In the genomic region with DNA sequence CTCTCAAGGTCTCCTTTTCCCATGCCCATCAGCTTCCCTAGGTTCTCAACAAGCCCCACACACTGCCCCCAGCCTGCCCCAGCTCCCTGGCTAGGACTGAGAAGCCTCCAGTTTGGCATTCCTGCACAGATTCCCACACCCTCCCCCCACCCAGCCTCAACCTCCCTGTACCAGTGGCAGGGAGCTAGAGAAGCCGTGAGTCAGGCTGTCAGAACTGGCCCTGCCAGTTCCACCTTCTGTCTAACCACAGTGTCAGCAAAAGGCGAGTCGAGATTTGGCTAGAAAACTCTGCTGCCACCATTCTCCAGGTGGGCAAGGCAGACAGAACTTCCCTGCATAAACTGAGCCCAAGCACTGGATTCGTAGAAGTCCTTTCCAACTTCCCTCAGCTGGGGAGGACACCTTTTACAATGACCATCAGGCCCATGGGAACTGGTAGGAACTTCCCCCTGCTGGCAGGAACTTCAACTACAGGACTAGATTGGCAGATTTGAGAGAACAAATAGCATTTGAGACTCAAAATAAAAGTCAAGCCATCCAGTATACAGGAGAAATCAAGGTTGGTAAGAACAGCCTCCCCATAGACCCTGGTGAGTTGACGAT, we compare ENCODE assay signal across 7 cellular contexts. TPM values are rescaled to one million over a fixed set of nuclear protein-coding genes. Genes with fewer than 3 reads are reported as not detected.
A peak's percentile ranks its signal among the peaks of the same experiment; 100 is the strongest.
DNase-seq lines count a peak whose midpoint lies in the region; ATAC-seq and TF ChIP-seq lines count a peak whose summit lies in the region.

No MANE protein-coding gene starts in this region.

- no peaks in the 10 kb centered on the region for H3K36me3 Mint-ChIP-seq in activated CD8-positive, alpha-beta T cell treated with anti-CD3 and anti-CD28 coated beads for 36 hours (ENCODE audit: low read depth)

- POLR2A ChIA-PET in activated CD8-positive, alpha-beta T cell treated with anti-CD3 and anti-CD28 coated beads for 36 hours (lab: Charles Lee) = no interaction called here

- intact Hi-C loops in activated CD8-positive, alpha-beta T cell treated with anti-CD3 and anti-CD28 coated beads for 36 hours (cut with micrococcal nuclease) = no loop called here
- intact Hi-C loops in testis (cut with DNase I; ENCODE audit: low total_unique reads) = no loop called here

- no peak overlapping the region for H3K4me3 Mint-ChIP-seq in activated CD8-positive, alpha-beta T cell treated with anti-CD3 and anti-CD28 coated beads for 36 hours

- H3K4me1 Mint-ChIP-seq in activated CD8-positive, alpha-beta T cell treated with anti-CD3 and anti-CD28 coated beads for 36 hours (ENCODE audit: low read depth) = no peaks in the 10 kb centered on the region

- H3K27ac Mint-ChIP-seq in activated CD8-positive, alpha-beta T cell treated with anti-CD3 and anti-CD28 coated beads for 36 hours = no peak overlapping the region

- H3K36me3 ChIP-seq in right atrium auricular region = no peaks in the 10 kb centered on the region
- H3K36me3 ChIP-seq in testis (ENCODE audit: low read depth, missing control alignments) = no peaks in the 10 kb centered on the region

- H3K4me3 ChIP-seq in right atrium auricular region (no peak overlapping the region), testis (no peak overlapping the region)

- CTCF ChIA-PET in activated CD8-positive, alpha-beta T cell treated with anti-CD3 and anti-CD28 coated beads for 36 hours (lab: Charles Lee) = interaction anchor here (0.8 to 3.7 kb wide), 13 partner anchors 9 to 182 kb away, joined by 3 to 25 read pairs (median 3); no protein-coding TSS in a partner anchor

- TF ChIP-seq CTCF in activated CD8-positive, alpha-beta T cell treated with anti-CD3 and anti-CD28 coated beads for 36 hours (IDR thresholded peaks at IDR 0.05) = no peak
- TF ChIP-seq CTCF in right atrium auricular region (IDR thresholded peaks at IDR 0.05) (peak; percentile 45 to 70), testis (IDR thresholded peaks at IDR 0.05) (peak; percentile 28 to 48 (median 46))

- DNase-seq in ELR (ENCODE audit: low read depth) (peak; percentile 74), LHCN-M2 (ENCODE audit: low read depth) (peak; percentile 49), right atrium auricular region (ENCODE audit: low spot score) (no peak), testis (peak; percentile 66), GM19238 (ENCODE audit: insufficient read length, low spot score) (no peak)
- peak; percentile 21 for DNase-seq in activated CD8-positive, alpha-beta T cell treated with anti-CD3 and anti-CD28 coated beads for 36 hours

- H3K27ac ChIP-seq in right atrium auricular region = no peak overlapping the region
- no peak overlapping the region for H3K27ac ChIP-seq in testis

- no peak for ATAC-seq in activated CD8-positive, alpha-beta T cell treated with anti-CD3 and anti-CD28 coated beads for 36 hours
- no peak for ATAC-seq in GM18873 (IDR thresholded peaks at IDR 0.05; ENCODE audit: low FRiP score, unreplicated experiment)

- H3K4me1 ChIP-seq in right atrium auricular region = peaks cover 0 to 22% of the 10 kb centered on the region in 2 donors
- no peaks in the 10 kb centered on the region for H3K4me1 ChIP-seq in testis

- H3K9me3 Mint-ChIP-seq in activated CD8-positive, alpha-beta T cell treated with anti-CD3 and anti-CD28 coated beads for 36 hours = peaks cover under 1% of the 10 kb centered on the region

- 73 to 75% methylated on average over 5 of the region's 5 CpGs for WGBS in testis, 2 donors

- H3K9me3 ChIP-seq in right atrium auricular region = no peaks in the 10 kb centered on the region
- H3K9me3 ChIP-seq in testis = no peaks in the 10 kb centered on the region

- peaks cover 22% of the 10 kb centered on the region for H3K27me3 Mint-ChIP-seq in activated CD8-positive, alpha-beta T cell treated with anti-CD3 and anti-CD28 coated beads for 36 hours

- TF ChIP-seq POLR2A in testis (IDR thresholded peaks at IDR 0.05) = no peak

- H3K27me3 ChIP-seq in right atrium auricular region = no peaks in the 10 kb centered on the region
- H3K27me3 ChIP-seq in testis = no peaks in the 10 kb centered on the region

RNA-seq across cellular contexts. Expression of gene TNNT2, which starts 31.0 kb away (rescaled TPM):
- total RNA-seq in LHCN-M2 (2014; rRNA removed) = 62.1 and 156 TPM in 2 replicates
- 624 TPM for polyA plus RNA-seq in LHCN-M2 (2012)
- total RNA-seq in activated CD8-positive, alpha-beta T cell treated with anti-CD3 and anti-CD28 coated beads for 36 hours = not detected
- total RNA-seq in right atrium auricular region = over 10,000 TPM in 1 of 2 donors, 1,000 to 10,000 TPM in 1; 4,112 to 12,321 TPM
- total RNA-seq in testis = 1 to 10 TPM in 1 of 2 donors, under 1 TPM in 1; 0.79 to 1.1 TPM
- 2.7 TPM for polyA plus RNA-seq in testis (ENCODE audit: insufficient read depth, low read depth, low replicate concordance)

RNA-seq across cellular contexts. Expression of gene LAD1, which starts 52.7 kb away (rescaled TPM):
- 0.64 and 2.2 TPM in 2 replicates for total RNA-seq in LHCN-M2 (2014; rRNA removed)
- 1.5 TPM for polyA plus RNA-seq in LHCN-M2 (2012)
- total RNA-seq in activated CD8-positive, alpha-beta T cell treated with anti-CD3 and anti-CD28 coated beads for 36 hours = not detected
- 1 to 10 TPM; 1.4 to 8.8 TPM for total RNA-seq in right atrium auricular region
- under 1 TPM; 0.37 to 0.71 TPM for total RNA-seq in testis
- polyA plus RNA-seq in testis (ENCODE audit: insufficient read depth, low read depth, low replicate concordance) = 1.2 TPM

Comparison
In these comparisons a context has a peak if more than half of its experiments do, and no peak if none do; other contexts are left out.
1. DNase-seq: peak in ELR (single experiment), LHCN-M2 (single experiment), activated CD8-positive, alpha-beta T cell treated with anti-CD3 and anti-CD28 coated beads for 36 hours (single experiment) and testis (single experiment); none in right atrium auricular region (single experiment) and GM19238 (single experiment).
2. RNA of gene TNNT2, which starts 31.0 kb away (total RNA-seq): 4,112 to 12,321 TPM in right atrium auricular region and 62.1 to 156 TPM in LHCN-M2; 0.79 to 1.1 TPM in testis and not detected in activated CD8-positive, alpha-beta T cell treated with anti-CD3 and anti-CD28 coated beads for 36 hours; every median in the first group is over 10 times any median in the second.